In the genomic region with DNA sequence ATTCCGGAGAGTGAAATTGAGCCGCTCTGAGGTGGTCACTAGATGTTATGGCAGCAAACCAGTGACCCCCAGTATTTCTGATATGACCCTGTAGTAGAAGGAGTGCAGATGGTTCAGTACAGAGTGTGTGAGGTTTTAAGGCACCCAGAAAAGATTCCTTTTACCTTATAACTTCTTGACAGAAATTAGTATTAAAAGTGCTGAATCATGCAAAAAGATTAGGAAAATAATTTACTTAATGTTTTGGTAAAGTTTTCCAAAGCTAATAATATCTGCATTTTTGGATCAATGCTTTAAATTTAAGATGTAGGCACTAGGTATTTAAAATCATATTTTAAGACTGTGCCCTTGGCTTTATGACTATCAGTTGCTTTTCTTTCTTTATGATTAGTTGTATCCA, we compare ENCODE assay signal across 11 cellular contexts.
DNase-seq lines count a peak whose midpoint lies in the region; FAIRE-seq and TF ChIP-seq lines count a peak whose summit lies in the region.
"Had no signal": no experiment of that assay in that cellular context is flagged by ENCODE, and none has a peak within 500 bp of the region (broad histone marks: within the 10 kb centered on the region; RNA-seq: fewer than 3 reads in every experiment).

No MANE protein-coding gene starts in this region.

- no peaks in the 10 kb centered on the region for H3K9me3 ChIP-seq in A673 (ENCODE audit: low read depth, low read length, poor library complexity, severe bottlenecking)
- H3K9me3 ChIP-seq in HEK293 (ENCODE audit: control insufficient read depth, insufficient read depth, low read depth, low read length), result no peaks in the 10 kb centered on the region
- no peaks in the 10 kb centered on the region for H3K9me3 ChIP-seq in keratinocyte (ENCODE audit: control insufficient read depth, low read depth, low read length)
- H3K9me3 ChIP-seq: prostate gland had no signal

- TSS peak; percentile 42 for BruUV-seq in A673 (replicated peaks; lab: Mats Ljungman, UMichigan)

- peak overlapping the region; percentile 71 for H3K9ac ChIP-seq in keratinocyte (ENCODE audit: control insufficient read depth, extremely low read depth, insufficient read depth, low read length)

- CTCF ChIA-PET in A673 (lab: Charles Lee) (no interaction called here), HEK293 (lab: Yijun Ruan, JAX) (interaction anchor here (1.1 kb wide), 1 partner anchor 198 kb away, joined by 4 read pairs; no protein-coding TSS in a partner anchor)

- H4K20me1 ChIP-seq in keratinocyte (ENCODE audit: control insufficient read depth, extremely low read depth, insufficient read depth, low read length), result no peaks in the 10 kb centered on the region

- H3K36me3 ChIP-seq in A673 (ENCODE audit: insufficient read depth, low read length, poor library complexity, severe bottlenecking), result no peaks in the 10 kb centered on the region
- no peaks in the 10 kb centered on the region for H3K36me3 ChIP-seq in HEK293 (ENCODE audit: control insufficient read depth in 2 of 2, insufficient read depth in 1 of 2, low read length in 2 of 2)
- no peaks in the 10 kb centered on the region for H3K36me3 ChIP-seq in keratinocyte (ENCODE audit: control insufficient read depth in 2 of 2, extremely low read depth in 1 of 2, insufficient read depth in 2 of 2, low read length in 2 of 2)
- H3K36me3 ChIP-seq: prostate gland had no signal

- dilution Hi-C loops in keratinocyte (cut with MboI; ENCODE audit: extremely low pct_ligation_motif_present, low sequenced_read_pairs), result no loop called here

- intact Hi-C loops in A673 (cut with micrococcal nuclease; ENCODE audit: unreplicated experiment), result loop anchor here (5.0 to 10.0 kb wide), 3 partner anchors 108 to 235 kb away; no protein-coding TSS in a partner anchor

- TF ChIP-seq CTCF in A673 (conservative IDR thresholded peaks at IDR 0.05; ENCODE audit: low read depth, low read length), result no peak
- TF ChIP-seq CTCF in HEK293 (tag by site-specific recombination; IDR thresholded peaks at IDR 0.05), result no peak
- TF ChIP-seq CTCF in astrocyte of the spinal cord (IDR thresholded peaks at IDR 0.05; ENCODE audit: low read depth, low read length), result no peak
- no peak for TF ChIP-seq CTCF in keratinocyte (optimal IDR thresholded peaks at IDR 0.05 in 1 of 3, IDR thresholded peaks at IDR 0.05 in 1 of 3, conservative IDR thresholded peaks at IDR 0.05 in 1 of 3; ENCODE audit: extremely low read depth in 1 of 3, insufficient read depth in 2 of 3, low read length in 3 of 3)

- peak overlapping the region; percentile 98 for H3K4me2 ChIP-seq in keratinocyte (ENCODE audit: control insufficient read depth, extremely low read depth, insufficient read depth, low read depth, low read length)

- peak overlapping the region; percentile 63 for H3K4me3 ChIP-seq in A673 (ENCODE audit: low read depth, low read length, poor library complexity, severe bottlenecking)
- peak overlapping the region; percentile 62 for H3K4me3 ChIP-seq in HEK293 (ENCODE audit: low read depth, low read length)
- H3K4me3 ChIP-seq in astrocyte of the spinal cord (ENCODE audit: low read depth, low read length), result peak overlapping the region; percentile 77
- peak overlapping the region; percentile 46 to 76 (median 75) for H3K4me3 ChIP-seq in keratinocyte (ENCODE audit: control insufficient read depth in 2 of 3, extremely low read depth in 1 of 3, insufficient read depth in 2 of 3, low read depth in 1 of 3, low read length in 3 of 3)

- TF ChIP-seq POLR2A in GM12892 (IDR thresholded peaks at IDR 0.05; ENCODE audit: low read depth, low read length), result no peak

- POLR2A ChIA-PET in A673 (lab: Charles Lee; ENCODE audit: low non-redundant PET) (no interaction called here), HEK293 (lab: Yijun Ruan, JAX) (no interaction called here)

- no peak overlapping the region for H2AFZ ChIP-seq in keratinocyte (ENCODE audit: control insufficient read depth, low read length)

- DNase-seq in A673 (ENCODE audit: low spot score) (no peak), astrocyte of the spinal cord (ENCODE audit: low read depth, low spot score) (no peak), keratinocyte (ENCODE audit: low read depth, low spot score) (no peak), dedifferentiated amniotic fluid mesenchymal stem cell (ENCODE audit: extremely low spot score) (no peak), CD1c-positive myeloid dendritic cell (ENCODE audit: extremely low spot score) (no peak), GM12892 (ENCODE audit: insufficient read length) (no peak), dermis blood vessel endothelial cell (no peak)
- DNase-seq: NCI-H187 treated with DMSO at 0.1 percent for 48 hours, Right ventricle myocardium superior had no signal

- H3K9me1 ChIP-seq in keratinocyte (ENCODE audit: control insufficient read depth, extremely low read depth, insufficient read depth, low read length), result no peaks in the 10 kb centered on the region

- H3K4me1 ChIP-seq in A673 (ENCODE audit: insufficient read depth, low read length, poor library complexity, severe bottlenecking), result no peaks in the 10 kb centered on the region
- H3K4me1 ChIP-seq in HEK293 (ENCODE audit: control insufficient read depth, insufficient read depth, low read length), result no peaks in the 10 kb centered on the region; the same call in 1 of the 2 replicates
- H3K4me1 ChIP-seq in keratinocyte (ENCODE audit: control insufficient read depth, extremely low read depth, insufficient read depth, low read length), result peaks cover 42% of the 10 kb centered on the region

- no peak for FAIRE-seq in keratinocyte (lab: Jason Lieb, UNC)
- FAIRE-seq in GM12892 (lab: Jason Lieb, UNC), result no peak

- H3K79me2 ChIP-seq in keratinocyte (ENCODE audit: control insufficient read depth, insufficient read depth, low read length), result peaks cover 10% of the 10 kb centered on the region

- in situ Hi-C loops in astrocyte of the spinal cord (cut with HindIII; ENCODE audit: low sequenced_read_pairs), result no loop called here

- H3K27ac ChIP-seq in A673 (ENCODE audit: low read depth, low read length, poor library complexity, severe bottlenecking), result no peak overlapping the region
- no peak overlapping the region for H3K27ac ChIP-seq in HEK293 (ENCODE audit: extremely low read depth, low read depth, low read length)
- no peak overlapping the region for H3K27ac ChIP-seq in keratinocyte (ENCODE audit: control insufficient read depth, insufficient read depth, low read length)
- H3K27ac ChIP-seq: prostate gland had no signal

- H3K27me3 ChIP-seq in A673 (replicated peaks; ENCODE audit: insufficient read depth, low read depth, low read length, poor library complexity) (peaks cover 5% of the 10 kb centered on the region), keratinocyte (ENCODE audit: control insufficient read depth, extremely low read depth, insufficient read depth, low read length) (peaks cover 37% of the 10 kb centered on the region)

TF ChIP-seq in HEK293, 187 proteins besides CTCF, POLR2A, EP300 and RAD21:
- TF ChIP-seq RBAK (tag by site-specific recombination; IDR thresholded peaks at IDR 0.05) (no peak), SETDB1 (IDR thresholded peaks at IDR 0.05; ENCODE audit: insufficient read length, low read length) (peak; percentile 9), ZNF37A (tag by site-specific recombination; IDR thresholded peaks at IDR 0.05) (no peak), IKZF3 (tag by site-specific recombination; IDR thresholded peaks at IDR 0.05) (no peak), ZNF518A (tag by site-specific recombination; conservative IDR thresholded peaks at IDR 0.05; ENCODE audit: low read depth) (no peak)
